Comparison of ENCODE assay signal across 1 cellular context in the genomic region with DNA sequence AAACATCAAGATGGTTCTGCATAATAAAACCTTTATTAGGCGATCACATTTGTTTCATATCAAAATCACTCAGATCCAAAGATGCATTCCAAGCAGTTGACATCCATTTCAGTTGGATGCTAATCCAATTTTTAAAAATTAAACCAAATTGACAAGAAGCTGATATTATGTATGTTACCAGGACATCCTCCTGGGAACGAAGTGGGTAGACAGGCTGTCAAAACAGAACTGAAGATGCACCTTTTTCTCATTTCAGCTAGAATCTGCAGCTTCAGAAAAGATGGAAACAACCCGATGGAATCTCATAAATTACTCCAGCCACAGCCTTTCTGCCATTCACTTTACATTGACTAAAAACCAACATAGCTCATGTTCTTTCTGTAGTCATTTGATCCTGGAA.
TF ChIP-seq lines count a peak whose summit lies in the region.

No MANE protein-coding gene starts in this region.

TF ChIP-seq in neural cell, 6 proteins besides CTCF, POLR2A, EP300 and RAD21:
- TF ChIP-seq POLR2AphosphoS5 (IDR thresholded peaks at IDR 0.05) = peak; percentile 85
- TF ChIP-seq, protein P1, sequence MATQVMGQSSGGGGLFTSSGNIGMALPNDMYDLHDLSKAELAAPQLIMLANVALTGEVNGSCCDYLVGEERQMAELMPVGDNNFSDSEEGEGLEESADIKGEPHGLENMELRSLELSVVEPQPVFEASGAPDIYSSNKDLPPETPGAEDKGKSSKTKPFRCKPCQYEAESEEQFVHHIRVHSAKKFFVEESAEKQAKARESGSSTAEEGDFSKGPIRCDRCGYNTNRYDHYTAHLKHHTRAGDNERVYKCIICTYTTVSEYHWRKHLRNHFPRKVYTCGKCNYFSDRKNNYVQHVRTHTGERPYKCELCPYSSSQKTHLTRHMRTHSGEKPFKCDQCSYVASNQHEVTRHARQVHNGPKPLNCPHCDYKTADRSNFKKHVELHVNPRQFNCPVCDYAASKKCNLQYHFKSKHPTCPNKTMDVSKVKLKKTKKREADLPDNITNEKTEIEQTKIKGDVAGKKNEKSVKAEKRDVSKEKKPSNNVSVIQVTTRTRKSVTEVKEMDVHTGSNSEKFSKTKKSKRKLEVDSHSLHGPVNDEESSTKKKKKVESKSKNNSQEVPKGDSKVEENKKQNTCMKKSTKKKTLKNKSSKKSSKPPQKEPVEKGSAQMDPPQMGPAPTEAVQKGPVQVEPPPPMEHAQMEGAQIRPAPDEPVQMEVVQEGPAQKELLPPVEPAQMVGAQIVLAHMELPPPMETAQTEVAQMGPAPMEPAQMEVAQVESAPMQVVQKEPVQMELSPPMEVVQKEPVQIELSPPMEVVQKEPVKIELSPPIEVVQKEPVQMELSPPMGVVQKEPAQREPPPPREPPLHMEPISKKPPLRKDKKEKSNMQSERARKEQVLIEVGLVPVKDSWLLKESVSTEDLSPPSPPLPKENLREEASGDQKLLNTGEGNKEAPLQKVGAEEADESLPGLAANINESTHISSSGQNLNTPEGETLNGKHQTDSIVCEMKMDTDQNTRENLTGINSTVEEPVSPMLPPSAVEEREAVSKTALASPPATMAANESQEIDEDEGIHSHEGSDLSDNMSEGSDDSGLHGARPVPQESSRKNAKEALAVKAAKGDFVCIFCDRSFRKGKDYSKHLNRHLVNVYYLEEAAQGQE (IDR thresholded peaks at IDR 0.05; ENCODE audit: borderline replicate concordance) = no peak
